8 cellular contexts compared by ENCODE assay signal in the genomic region with DNA sequence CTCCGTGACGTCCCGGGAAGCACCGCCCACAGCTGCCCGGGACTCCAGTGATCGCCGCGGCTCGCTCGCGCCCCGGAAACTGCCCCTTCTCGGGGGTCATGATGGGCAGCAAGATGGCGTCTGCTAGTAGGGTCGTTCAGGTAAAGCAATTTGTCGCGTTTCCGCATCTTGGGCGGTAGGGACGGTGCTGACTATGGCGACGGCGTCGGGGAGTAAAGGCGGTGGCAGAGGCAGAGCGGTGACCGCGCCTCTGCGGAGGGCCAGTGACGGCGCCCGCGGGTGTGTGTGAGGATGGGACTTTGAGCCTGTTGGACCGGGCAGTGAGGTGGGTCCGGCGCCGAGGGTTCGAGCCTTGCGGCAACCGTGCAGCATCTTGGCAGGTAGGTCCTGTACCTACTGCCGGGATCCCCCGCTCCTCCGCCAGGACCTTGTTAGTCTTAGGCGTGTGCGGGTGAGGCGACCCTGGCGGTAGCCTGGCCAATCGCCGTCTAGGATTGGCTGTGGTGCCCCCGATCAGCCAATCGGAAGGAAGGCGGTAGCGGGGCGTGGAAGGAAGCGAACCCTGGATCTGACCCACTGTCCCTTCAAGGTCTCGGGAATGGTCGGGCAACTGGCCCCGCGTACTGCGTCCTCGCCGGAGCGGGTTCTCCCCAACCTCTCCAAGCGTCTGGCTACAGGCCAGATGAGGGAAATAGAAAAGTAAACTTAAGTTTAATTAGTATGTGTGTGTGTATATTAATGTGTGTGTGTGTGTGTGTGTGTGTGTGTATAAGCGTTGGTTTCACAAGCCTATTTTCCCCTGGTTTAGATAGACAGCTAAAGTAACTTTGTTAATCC. TPM values are rescaled to one million over a fixed set of nuclear protein-coding genes. Genes with fewer than 3 reads are reported as not detected.
DNase-seq lines count a peak whose midpoint lies in the region; ATAC-seq and TF ChIP-seq lines count a peak whose summit lies in the region.

No MANE protein-coding gene starts in this region.

- H4K20me1 ChIP-seq in OCI-LY3 (ENCODE audit: insufficient read depth, low read length), result no peaks in the 10 kb centered on the region

- H3K4me2 ChIP-seq in OCI-LY3 (ENCODE audit: low read length), result peak overlapping the region; percentile 64

- peaks cover 19% of the 10 kb centered on the region; the same call in 1 of the 2 replicates for H3K36me3 ChIP-seq in HUES64 (ENCODE audit: insufficient read depth, low read length)
- H3K36me3 ChIP-seq in OCI-LY3 (replicated peaks; ENCODE audit: low read depth, low read length), result no peaks in the 10 kb centered on the region
- H3K36me3 ChIP-seq in mucosa of rectum (ENCODE audit: control insufficient read depth in 2 of 2, insufficient read depth in 2 of 2, low read length in 2 of 2), result no peaks in the 10 kb centered on the region

- peak; percentile 91 for ATAC-seq in GM21515 (IDR thresholded peaks at IDR 0.05; ENCODE audit: unreplicated experiment)

- no peaks in the 10 kb centered on the region for H3K27me3 ChIP-seq in HUES64 (ENCODE audit: insufficient read depth, low read length)
- H3K27me3 ChIP-seq in OCI-LY3 (ENCODE audit: low read depth, low read length), result no peaks in the 10 kb centered on the region
- no peaks in the 10 kb centered on the region for H3K27me3 ChIP-seq in mucosa of rectum (ENCODE audit: control insufficient read depth in 2 of 2, insufficient read depth in 2 of 2, low read length in 2 of 2)

- H2AFZ ChIP-seq in OCI-LY3 (ENCODE audit: low read depth, low read length), result peak overlapping the region; percentile 82

- peak overlapping the region; percentile 86 for H3K9ac ChIP-seq in HUES64 (ENCODE audit: low read depth, low read length)
- H3K9ac ChIP-seq in OCI-LY3 (ENCODE audit: low read length), result peak overlapping the region; percentile 78
- peak overlapping the region; percentile 96 to 99 for H3K9ac ChIP-seq in mucosa of rectum (ENCODE audit: low read depth in 1 of 2, low read length in 2 of 2)

- H3K79me2 ChIP-seq in OCI-LY3 (ENCODE audit: low read length), result peaks cover 15% of the 10 kb centered on the region

- WGBS in HUES64, result under 1% methylated on average over 64 of the region's 65 CpGs

- H3K27ac ChIP-seq in HUES64 (ENCODE audit: low read depth, low read length) (peak overlapping the region; percentile 85), OCI-LY3 (ENCODE audit: low read length) (peak overlapping the region; percentile 71), mucosa of rectum (ENCODE audit: low read depth in 2 of 2, low read length in 2 of 2) (peak overlapping the region; percentile 98 to 99)

- H3K4me3 ChIP-seq in HUES64 (ENCODE audit: low read length) (peak overlapping the region; percentile 87), OCI-LY3 (ENCODE audit: low read length) (peak overlapping the region; percentile 82), epithelial cell of proximal tubule (ENCODE audit: low read depth, low read length) (peak overlapping the region; percentile 99), mucosa of rectum (ENCODE audit: low read length in 2 of 2) (peak overlapping the region; percentile 96 to 99)

- DNase-seq in DMS 273 treated with DMSO at 0.1 percent for 48 hours (lab: John Stamatoyannopoulos, UW), result peak; percentile 77
- DNase-seq in activated T-cell treated with anti-CD3 and anti-CD28 coated beads for 4 hours, result peak; percentile 63
- DNase-seq in epithelial cell of proximal tubule (ENCODE audit: low read depth), result no peak
- peak; percentile 95 for DNase-seq in stimulated activated CD8-positive, alpha-beta memory T cell treated with anti-CD3 and anti-CD28 coated beads, Interleukin-4, amount 100 ng/mL, for 48 hours

- no peak for TF ChIP-seq CTCF in OCI-LY3 (IDR thresholded peaks at IDR 0.05; ENCODE audit: low read depth, low read length)
- no peak for TF ChIP-seq CTCF in epithelial cell of proximal tubule (conservative IDR thresholded peaks at IDR 0.05; ENCODE audit: low read depth, low read length)

- H3K4me1 ChIP-seq in HUES64 (ENCODE audit: insufficient read depth, low read length) (peaks cover 8% of the 10 kb centered on the region), OCI-LY3 (ENCODE audit: low read length) (peaks cover 6% of the 10 kb centered on the region; the same call in 1 of the 2 replicates), mucosa of rectum (ENCODE audit: control insufficient read depth in 2 of 2, insufficient read depth in 2 of 2, low read length in 2 of 2) (peaks cover 4 to 5% of the 10 kb centered on the region in 2 donors)

- peaks cover 5% of the 10 kb centered on the region; the same call in 1 of the 2 replicates for H3K9me3 ChIP-seq in HUES64 (ENCODE audit: insufficient read depth, low read depth, low read length)
- no peaks in the 10 kb centered on the region for H3K9me3 ChIP-seq in OCI-LY3 (ENCODE audit: insufficient read depth, low read length)
- H3K9me3 ChIP-seq in mucosa of rectum (ENCODE audit: control insufficient read depth in 2 of 2, low read length in 2 of 2), result no peaks in the 10 kb centered on the region

RNA-seq across cellular contexts. Expression of gene CDK7, which starts 16.7 kb away (rescaled TPM):
- polyA plus RNA-seq in HUES64 (2013, experiment 1 of 2), result 39.2 TPM
- 39.9 TPM for polyA plus RNA-seq in HUES64 (2013, experiment 2 of 2)
- total RNA-seq in epithelial cell of proximal tubule, result 48.2 and 49.6 TPM in 2 replicates

RNA-seq across cellular contexts. Expression of gene CENPH, which starts 28.6 kb away (rescaled TPM):
- 77.2 TPM for polyA plus RNA-seq in HUES64 (2013, experiment 1 of 2)
- polyA plus RNA-seq in HUES64 (2013, experiment 2 of 2), result 107 TPM
- total RNA-seq in epithelial cell of proximal tubule, result 41.7 and 44.3 TPM in 2 replicates

RNA-seq across cellular contexts. Expression of gene CCNB1, which starts 51.0 kb away (rescaled TPM):
- 250 TPM for polyA plus RNA-seq in HUES64 (2013, experiment 1 of 2)
- 280 TPM for polyA plus RNA-seq in HUES64 (2013, experiment 2 of 2)
- total RNA-seq in epithelial cell of proximal tubule, result 243 and 380 TPM in 2 replicates
